In the genomic region with DNA sequence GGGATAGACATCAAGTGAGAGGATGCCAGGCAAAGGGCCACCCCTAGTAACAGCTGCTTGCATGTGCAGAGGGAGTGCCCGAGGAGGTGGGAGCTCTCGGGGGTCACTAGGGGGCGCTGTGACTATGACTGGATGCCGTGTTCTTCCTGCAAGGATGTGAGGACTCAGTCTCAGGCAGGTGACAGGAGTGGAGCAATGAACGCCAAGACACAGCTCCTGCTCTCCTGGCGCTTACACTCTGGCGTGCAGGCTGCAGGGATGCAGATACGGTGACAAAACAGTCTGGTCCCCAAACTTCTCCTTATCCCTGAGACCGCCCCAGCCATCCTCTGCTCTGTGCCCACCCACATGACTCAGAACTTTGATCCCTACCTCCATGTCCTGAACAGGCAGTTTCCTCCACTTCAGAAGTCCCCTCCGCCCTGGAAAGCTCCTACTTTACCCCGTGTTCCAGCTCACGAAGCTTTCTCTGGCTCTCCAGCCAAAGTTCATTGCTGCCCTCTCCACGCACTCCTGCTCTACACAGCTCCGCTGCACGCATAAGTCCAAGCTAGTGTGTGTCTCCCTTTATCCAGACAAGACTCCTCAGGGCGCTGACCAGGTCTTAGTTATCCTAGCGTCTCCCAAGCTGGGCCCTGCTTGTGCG, we compare ENCODE assay signal across 8 cellular contexts. TPM values are rescaled to one million over a fixed set of nuclear protein-coding genes. Genes with fewer than 3 reads are reported as not detected.
DNase-seq lines count a peak whose midpoint lies in the region; ATAC-seq and TF ChIP-seq lines count a peak whose summit lies in the region.

No MANE protein-coding gene starts in this region.

- H3K36me3 Mint-ChIP-seq in naive thymus-derived CD8-positive, alpha-beta T cell = no peaks in the 10 kb centered on the region
- no peaks in the 10 kb centered on the region for H3K36me3 Mint-ChIP-seq in stimulated activated effector memory CD8-positive, alpha-beta T cell treated with anti-CD3 and anti-CD28 coated beads, Interleukin-12 subunit alpha, Interleukin-12 subunit beta, amount 100 ng/mL, for 72 hours

- no peaks in the 10 kb centered on the region for H3K79me2 ChIP-seq in OCI-LY3 (ENCODE audit: low read length)

- H3K27me3 Mint-ChIP-seq in naive thymus-derived CD8-positive, alpha-beta T cell = peaks cover 0 to 7% (median 0%) of the 10 kb centered on the region in 5 donors

- H3K9me3 ChIP-seq in OCI-LY3 (ENCODE audit: insufficient read depth, low read length) = no peaks in the 10 kb centered on the region

- peak; percentile 64 for ATAC-seq in HG03442 (IDR thresholded peaks at IDR 0.05; ENCODE audit: unreplicated experiment)
- ATAC-seq in naive thymus-derived CD8-positive, alpha-beta T cell = peak; percentile 87 to 88
- ATAC-seq in stimulated activated effector memory CD8-positive, alpha-beta T cell treated with anti-CD3 and anti-CD28 coated beads, Interleukin-12 subunit alpha, Interleukin-12 subunit beta, amount 100 ng/mL, for 72 hours = peak; percentile 88

- peak; percentile 93 for TF ChIP-seq CTCF in OCI-LY3 (IDR thresholded peaks at IDR 0.05; ENCODE audit: low read depth, low read length)

- no peak overlapping the region for H3K4me3 Mint-ChIP-seq in naive thymus-derived CD8-positive, alpha-beta T cell
- no peak overlapping the region for H3K4me3 Mint-ChIP-seq in stimulated activated effector memory CD8-positive, alpha-beta T cell treated with anti-CD3 and anti-CD28 coated beads, Interleukin-12 subunit alpha, Interleukin-12 subunit beta, amount 100 ng/mL, for 72 hours

- peak overlapping the region; percentile 97 for H2AFZ ChIP-seq in OCI-LY3 (ENCODE audit: low read depth, low read length)

- no peaks in the 10 kb centered on the region for H3K27me3 ChIP-seq in OCI-LY3 (ENCODE audit: low read depth, low read length)

- H4K20me1 ChIP-seq in OCI-LY3 (ENCODE audit: insufficient read depth, low read length) = no peaks in the 10 kb centered on the region

- H3K4me3 ChIP-seq in OCI-LY3 (ENCODE audit: low read length) = peak overlapping the region; percentile 46

- peaks cover 6 to 15% (median 11%) of the 10 kb centered on the region in 4 donors for H3K4me1 Mint-ChIP-seq in naive thymus-derived CD8-positive, alpha-beta T cell
- peaks cover 14% of the 10 kb centered on the region for H3K4me1 Mint-ChIP-seq in stimulated activated effector memory CD8-positive, alpha-beta T cell treated with anti-CD3 and anti-CD28 coated beads, Interleukin-12 subunit alpha, Interleukin-12 subunit beta, amount 100 ng/mL, for 72 hours

- no peaks in the 10 kb centered on the region for H3K36me3 ChIP-seq in OCI-LY3 (replicated peaks; ENCODE audit: low read depth, low read length)

- H3K27ac ChIP-seq in OCI-LY3 (ENCODE audit: low read length) = no peak overlapping the region

- H3K4me1 ChIP-seq in OCI-LY3 (ENCODE audit: low read length) = peaks cover 21% of the 10 kb centered on the region

- TF ChIP-seq POLR2A in erythroblast (IDR thresholded peaks at IDR 0.05; ENCODE audit: low read length) = no peak

- peak overlapping the region; percentile 48 for H3K4me2 ChIP-seq in OCI-LY3 (ENCODE audit: low read length)

- DNase-seq in GM03348 (ENCODE audit: low spot score) = peak; percentile 83
- DNase-seq in activated CD8-positive, alpha-beta memory T cell treated with anti-CD3 and anti-CD28 coated beads, Interleukin-2, amount 50 U/mL, for 4 hours = peak; percentile 81
- peak; percentile 83 to 90 for DNase-seq in erythroblast (lab: John Stamatoyannopoulos, UW)
- peak; percentile 64 to 88 (median 78) for DNase-seq in naive thymus-derived CD8-positive, alpha-beta T cell
- DNase-seq in stimulated activated effector memory CD8-positive, alpha-beta T cell treated with anti-CD3 and anti-CD28 coated beads, Interleukin-12 subunit alpha, Interleukin-12 subunit beta, amount 100 ng/mL, for 72 hours (ENCODE audit: low spot score in 2 of 2) = peak; percentile 82 to 93
- no peak for DNase-seq in middle frontal gyrus (ENCODE audit: extremely low spot score, low spot score)

- no peak overlapping the region for H3K9ac ChIP-seq in OCI-LY3 (ENCODE audit: low read length)

- POLR2A ChIA-PET in naive thymus-derived CD8-positive, alpha-beta T cell (lab: Charles Lee) = interaction anchor here (1.2 to 3.9 kb wide), 3 partner anchors 14 to 39 kb away, joined by 4 to 49 read pairs (median 5); a partner anchor contains a TSS

- no peaks in the 10 kb centered on the region for H3K9me3 Mint-ChIP-seq in naive thymus-derived CD8-positive, alpha-beta T cell
- no peaks in the 10 kb centered on the region for H3K9me3 Mint-ChIP-seq in stimulated activated effector memory CD8-positive, alpha-beta T cell treated with anti-CD3 and anti-CD28 coated beads, Interleukin-12 subunit alpha, Interleukin-12 subunit beta, amount 100 ng/mL, for 72 hours

- H3K27ac Mint-ChIP-seq in naive thymus-derived CD8-positive, alpha-beta T cell = peak overlapping the region in 2 of 10 donors; percentile 33 to 52
- H3K27ac Mint-ChIP-seq in stimulated activated effector memory CD8-positive, alpha-beta T cell treated with anti-CD3 and anti-CD28 coated beads, Interleukin-12 subunit alpha, Interleukin-12 subunit beta, amount 100 ng/mL, for 72 hours = peak overlapping the region; percentile 34

RNA-seq across cellular contexts. Expression of a gene that starts 14.7 kb away (rescaled TPM):
- not detected for total RNA-seq in naive thymus-derived CD8-positive, alpha-beta T cell
- polyA plus RNA-seq in naive thymus-derived CD8-positive, alpha-beta T cell = not detected

RNA-seq across cellular contexts. Expression of a gene that starts 15.5 kb away (rescaled TPM):
- under 1 TPM; 0.42 to 0.80 TPM for total RNA-seq in naive thymus-derived CD8-positive, alpha-beta T cell
- under 1 TPM in 2 of 3 donors, not detected in 1; 0.11 to 0.16 TPM for polyA plus RNA-seq in naive thymus-derived CD8-positive, alpha-beta T cell

RNA-seq across cellular contexts. Expression of a gene that starts 30.8 kb away (rescaled TPM):
- total RNA-seq in naive thymus-derived CD8-positive, alpha-beta T cell = not detected
- not detected for polyA plus RNA-seq in naive thymus-derived CD8-positive, alpha-beta T cell

RNA-seq across cellular contexts. Expression of a gene that starts 34.9 kb away (rescaled TPM):
- total RNA-seq in naive thymus-derived CD8-positive, alpha-beta T cell = 10 to 100 TPM; 20.4 to 20.7 TPM
- polyA plus RNA-seq in naive thymus-derived CD8-positive, alpha-beta T cell = 10 to 100 TPM; 11.1 to 19.2 (median 15.0) TPM

RNA-seq across cellular contexts. Expression of a gene that starts 52.1 kb away (rescaled TPM):
- 10 to 100 TPM; 37.6 to 38.4 TPM for total RNA-seq in naive thymus-derived CD8-positive, alpha-beta T cell
- 10 to 100 TPM; 17.5 to 37.5 (median 31.3) TPM for polyA plus RNA-seq in naive thymus-derived CD8-positive, alpha-beta T cell
